In the genomic region with DNA sequence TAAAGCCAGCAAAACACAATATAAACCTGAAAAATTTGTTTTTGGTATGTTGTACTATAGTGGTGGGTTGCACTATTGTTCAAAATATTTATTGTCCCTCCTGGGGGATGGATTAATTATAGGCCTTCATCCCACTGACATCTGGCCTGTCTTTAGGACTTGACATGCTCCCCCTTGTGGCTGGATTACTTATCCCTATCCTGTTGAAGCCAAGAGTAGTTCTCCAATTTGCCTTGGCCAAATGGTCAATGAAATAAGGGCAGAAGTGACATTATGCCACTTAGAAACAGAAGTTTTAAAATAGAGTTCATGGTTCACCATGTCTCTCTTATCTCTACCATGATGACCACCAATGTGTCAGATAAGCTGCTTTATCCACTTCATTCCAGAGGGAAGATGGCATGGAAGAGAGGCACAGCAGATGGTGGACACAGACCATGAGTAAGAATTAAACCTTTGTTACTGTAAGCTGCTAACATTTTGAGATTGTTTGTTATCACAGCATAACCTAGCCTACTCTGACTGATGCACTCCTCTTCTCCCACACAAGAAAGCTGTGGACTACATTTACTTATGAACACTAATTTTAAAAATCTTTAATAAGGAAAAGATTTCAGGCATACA, we compare ENCODE assay signal across 1 cellular context.
TF ChIP-seq lines count a peak whose summit lies in the region.

No MANE protein-coding gene starts in this region.

TF ChIP-seq in WTC11, 78 proteins besides CTCF, POLR2A, EP300 and RAD21 (continued from another document):
- TF ChIP-seq, protein P1, sequence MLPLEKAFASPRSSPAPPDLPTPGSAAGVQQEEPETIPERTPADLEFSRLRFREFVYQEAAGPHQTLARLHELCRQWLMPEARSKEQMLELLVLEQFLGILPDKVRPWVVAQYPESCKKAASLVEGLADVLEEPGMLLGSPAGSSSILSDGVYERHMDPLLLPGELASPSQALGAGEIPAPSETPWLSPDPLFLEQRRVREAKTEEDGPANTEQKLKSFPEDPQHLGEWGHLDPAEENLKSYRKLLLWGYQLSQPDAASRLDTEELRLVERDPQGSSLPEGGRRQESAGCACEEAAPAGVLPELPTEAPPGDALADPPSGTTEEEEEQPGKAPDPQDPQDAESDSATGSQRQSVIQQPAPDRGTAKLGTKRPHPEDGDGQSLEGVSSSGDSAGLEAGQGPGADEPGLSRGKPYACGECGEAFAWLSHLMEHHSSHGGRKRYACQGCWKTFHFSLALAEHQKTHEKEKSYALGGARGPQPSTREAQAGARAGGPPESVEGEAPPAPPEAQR (CRISPR knock-in tag; IDR thresholded peaks at IDR 0.05), result no peak
- TF ChIP-seq, protein P2, sequence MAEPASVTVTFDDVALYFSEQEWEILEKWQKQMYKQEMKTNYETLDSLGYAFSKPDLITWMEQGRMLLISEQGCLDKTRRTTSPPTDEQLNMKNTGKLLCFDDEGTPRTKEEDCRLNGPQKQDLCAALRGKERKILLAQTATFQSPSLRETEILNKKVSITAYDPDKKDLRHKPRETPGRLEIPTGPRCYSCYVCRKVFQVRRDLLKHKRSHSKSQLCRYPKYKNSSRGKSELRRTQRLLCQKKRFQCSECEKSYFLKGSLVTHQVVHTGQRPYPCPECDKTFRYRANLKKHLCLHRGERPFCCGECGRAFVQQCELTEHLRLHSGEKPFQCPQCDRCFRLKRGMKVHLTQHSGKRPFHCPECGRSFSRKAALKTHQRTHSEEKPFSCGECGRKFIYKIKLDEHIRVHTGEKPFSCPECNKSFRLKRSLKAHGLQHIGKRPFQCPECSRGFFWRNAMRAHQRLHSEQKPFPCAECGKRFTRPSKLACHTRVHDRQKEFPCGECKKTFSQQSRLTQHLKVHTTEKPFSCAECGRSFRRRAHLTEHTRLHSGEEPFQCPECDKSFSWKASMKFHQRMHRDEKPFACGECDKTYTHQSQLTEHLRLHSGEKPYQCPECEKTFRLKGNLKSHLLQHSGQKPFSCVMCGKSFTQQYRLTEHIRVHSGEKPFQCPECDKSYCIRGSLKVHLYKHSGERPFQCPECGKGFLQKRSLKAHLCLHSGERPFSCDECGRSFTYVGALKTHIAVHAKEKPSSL (CRISPR knock-in tag; conservative IDR thresholded peaks at IDR 0.05), result no peak
